15 cellular contexts compared by ENCODE assay signal in the genomic region with DNA sequence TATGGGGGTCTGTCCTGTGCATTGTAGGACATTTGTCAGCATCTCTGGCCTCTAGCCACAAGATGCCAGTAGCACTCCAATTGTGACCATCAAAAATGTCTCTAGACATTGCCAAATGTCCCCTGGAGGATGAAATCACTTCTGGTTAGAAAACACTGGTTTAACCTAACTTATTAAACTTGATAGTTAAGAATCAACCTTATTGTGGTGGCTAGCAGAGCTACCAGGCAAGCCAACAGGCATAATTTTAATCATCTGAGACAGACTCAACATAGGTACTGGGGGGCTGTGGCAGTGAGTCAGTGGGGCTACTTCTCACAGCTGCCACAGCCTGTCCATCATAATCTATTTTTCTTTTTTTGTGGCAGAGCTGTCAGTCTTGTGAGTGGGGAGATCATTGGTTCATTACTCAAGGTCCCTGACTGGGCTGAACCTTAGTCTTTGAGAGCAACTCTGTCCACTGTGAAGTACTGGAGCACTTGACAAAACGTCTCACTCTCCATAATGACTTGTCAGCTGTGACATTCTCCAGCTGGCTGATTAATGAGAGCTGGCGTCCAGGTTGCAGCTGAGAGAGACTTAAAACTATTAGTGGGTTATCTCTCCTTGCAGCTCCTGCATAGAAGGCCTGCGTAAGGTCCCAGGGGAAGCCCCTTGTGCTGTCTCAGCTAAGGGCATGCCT.
DNase-seq lines count a peak whose midpoint lies in the region; ATAC-seq, FAIRE-seq and TF ChIP-seq lines count a peak whose summit lies in the region.
"Had no signal": no experiment of that assay in that cellular context is flagged by ENCODE, and none has a peak within 500 bp of the region (broad histone marks: within the 10 kb centered on the region; RNA-seq: fewer than 3 reads in every experiment).

No MANE protein-coding gene starts in this region.

- no peak overlapping the region for H3K4me3 Mint-ChIP-seq in activated naive CD8-positive, alpha-beta T cell treated with anti-CD3 and anti-CD28 coated beads, Interleukin-2, amount 50 U/mL, for 24 hours
- H3K4me3 Mint-ChIP-seq in activated naive CD8-positive, alpha-beta T cell treated with anti-CD3 and anti-CD28 coated beads for 36 hours: no peak overlapping the region
- H3K4me3 Mint-ChIP-seq: activated CD4-positive, alpha-beta T cell treated with anti-CD3 and anti-CD28 coated beads, Interleukin-2, amount 10 ng/mL, durations not matched to agents 7 days and 5 days; memory B cell; T-helper 17 cell had no signal

- peaks cover 3 to 69% (median 42%) of the 10 kb centered on the region in 12 donors for H3K4me1 ChIP-seq in heart left ventricle
- H3K4me1 ChIP-seq in thyroid gland: peaks cover 7 to 29% of the 10 kb centered on the region in 2 donors

- peak; percentile 20 for ATAC-seq in activated naive CD8-positive, alpha-beta T cell treated with anti-CD3 and anti-CD28 coated beads, Interleukin-2, amount 50 U/mL, for 24 hours
- peak; percentile 56 to 88 (median 78) for ATAC-seq in heart left ventricle
- ATAC-seq in GM21423 (IDR thresholded peaks at IDR 0.05; ENCODE audit: unreplicated experiment): no peak
- ATAC-seq: T-helper 17 cell had no signal

- TF ChIP-seq CTCF in heart left ventricle (IDR thresholded peaks at IDR 0.05) (peak in 4 of 12 donors; percentile 4 to 26 (median 16)), thyroid gland (IDR thresholded peaks at IDR 0.05) (no peak)

- peaks cover 5% of the 10 kb centered on the region for H3K36me3 Mint-ChIP-seq in activated naive CD8-positive, alpha-beta T cell treated with anti-CD3 and anti-CD28 coated beads, Interleukin-2, amount 50 U/mL, for 24 hours (ENCODE audit: low read depth)
- no peaks in the 10 kb centered on the region for H3K36me3 Mint-ChIP-seq in activated naive CD8-positive, alpha-beta T cell treated with anti-CD3 and anti-CD28 coated beads for 36 hours
- H3K36me3 Mint-ChIP-seq: memory B cell had no signal

- H3K9me3 Mint-ChIP-seq in activated naive CD8-positive, alpha-beta T cell treated with anti-CD3 and anti-CD28 coated beads, Interleukin-2, amount 50 U/mL, for 24 hours: no peaks in the 10 kb centered on the region
- no peaks in the 10 kb centered on the region for H3K9me3 Mint-ChIP-seq in activated naive CD8-positive, alpha-beta T cell treated with anti-CD3 and anti-CD28 coated beads for 36 hours
- H3K9me3 Mint-ChIP-seq: activated CD4-positive, alpha-beta T cell treated with anti-CD3 and anti-CD28 coated beads, Interleukin-2, amount 10 ng/mL, durations not matched to agents 7 days and 5 days; memory B cell had no signal

- intact Hi-C loops in heart left ventricle (cut with DNase I): loop anchor here in 2 of 10 donors (5.0 to 10.0 kb wide), 5 partner anchors 38 to 430 kb away; partner anchors contain the start of gene YTHDC2 (in 1 of the 2)
- intact Hi-C loops in thyroid gland (cut with DNase I): no loop called here

- FAIRE-seq in RCC 7860 (lab: Jason Lieb, UNC): peak; percentile 99

- H3K4me3 ChIP-seq in heart left ventricle (no peak overlapping the region), thyroid gland (replicated peaks in 1 of 3) (no peak overlapping the region)

- H3K27ac ChIP-seq in heart left ventricle (peak overlapping the region in 4 of 12 donors; percentile 15 to 56 (median 50)), thyroid gland (no peak overlapping the region)

- no peaks in the 10 kb centered on the region for H3K4me1 Mint-ChIP-seq in activated naive CD8-positive, alpha-beta T cell treated with anti-CD3 and anti-CD28 coated beads, Interleukin-2, amount 50 U/mL, for 24 hours
- no peaks in the 10 kb centered on the region for H3K4me1 Mint-ChIP-seq in activated naive CD8-positive, alpha-beta T cell treated with anti-CD3 and anti-CD28 coated beads for 36 hours
- H3K4me1 Mint-ChIP-seq: activated CD4-positive, alpha-beta T cell treated with anti-CD3 and anti-CD28 coated beads, Interleukin-2, amount 10 ng/mL, durations not matched to agents 7 days and 5 days; memory B cell; T-helper 17 cell had no signal

- WGBS in heart left ventricle, 4 donors: 20 to 38% (median 30%) methylated on average over 2 to 3 of the region's 3 CpGs
- WGBS in thyroid gland, 2 donors: 33 to 48% methylated on average over 1 to 3 of the region's 3 CpGs

- no peak for DNase-seq in activated naive CD8-positive, alpha-beta T cell treated with anti-CD3 and anti-CD28 coated beads, Interleukin-2, amount 50 U/mL, for 24 hours
- no peak for DNase-seq in activated naive CD8-positive, alpha-beta T cell treated with anti-CD3 and anti-CD28 coated beads for 36 hours
- DNase-seq in RCC 7860 (ENCODE audit: low spot score) (peak; percentile 90), heart left ventricle (peak; percentile 29 to 68 (median 61)), thyroid gland (peak; percentile 20 to 33), 8988T (no peak), SW480 (ENCODE audit: low spot score) (no peak)
- DNase-seq: activated CD4-positive, alpha-beta T cell treated with anti-CD3 and anti-CD28 coated beads, Interleukin-2, amount 10 ng/mL, durations not matched to agents 7 days and 5 days; COR-L47; dermis blood vessel endothelial cell; NCI-H2107; nucleus accumbens; T-helper 17 cell had no signal

- H3K27ac Mint-ChIP-seq in activated naive CD8-positive, alpha-beta T cell treated with anti-CD3 and anti-CD28 coated beads, Interleukin-2, amount 50 U/mL, for 24 hours: no peak overlapping the region
- H3K27ac Mint-ChIP-seq in activated naive CD8-positive, alpha-beta T cell treated with anti-CD3 and anti-CD28 coated beads for 36 hours: no peak overlapping the region
- H3K27ac Mint-ChIP-seq: activated CD4-positive, alpha-beta T cell treated with anti-CD3 and anti-CD28 coated beads, Interleukin-2, amount 10 ng/mL, durations not matched to agents 7 days and 5 days; memory B cell; T-helper 17 cell had no signal

- H3K9me3 ChIP-seq in heart left ventricle (no peaks in the 10 kb centered on the region), thyroid gland (no peaks in the 10 kb centered on the region)

- TF ChIP-seq POLR2A in heart left ventricle (IDR thresholded peaks at IDR 0.05) (no peak), thyroid gland (IDR thresholded peaks at IDR 0.05) (no peak)

- H3K27me3 ChIP-seq in heart left ventricle (no peaks in the 10 kb centered on the region), thyroid gland (no peaks in the 10 kb centered on the region)

- peaks cover 0 to 49% (median 36%) of the 10 kb centered on the region in 9 donors for H3K36me3 ChIP-seq in heart left ventricle
- H3K36me3 ChIP-seq in thyroid gland: no peaks in the 10 kb centered on the region

- H3K27me3 Mint-ChIP-seq in activated naive CD8-positive, alpha-beta T cell treated with anti-CD3 and anti-CD28 coated beads, Interleukin-2, amount 50 U/mL, for 24 hours: no peaks in the 10 kb centered on the region
- no peaks in the 10 kb centered on the region for H3K27me3 Mint-ChIP-seq in activated naive CD8-positive, alpha-beta T cell treated with anti-CD3 and anti-CD28 coated beads for 36 hours
- H3K27me3 Mint-ChIP-seq: activated CD4-positive, alpha-beta T cell treated with anti-CD3 and anti-CD28 coated beads, Interleukin-2, amount 10 ng/mL, durations not matched to agents 7 days and 5 days; T-helper 17 cell had no signal

Comparison
In these comparisons a context has a peak if more than half of its experiments do, and no peak if none do; other contexts are left out.
1. DNase-seq: peak in RCC 7860 (single experiment), heart left ventricle (5 of 5) and thyroid gland (2 of 2); none in activated naive CD8-positive, alpha-beta T cell treated with anti-CD3 and anti-CD28 coated beads, Interleukin-2, amount 50 U/mL, for 24 hours (single experiment), activated naive CD8-positive, alpha-beta T cell treated with anti-CD3 and anti-CD28 coated beads for 36 hours (single experiment), 8988T (single experiment) and SW480 (single experiment).